Comparison of ENCODE assay signal across 17 cellular contexts in genomic region chr11:68652683-68653156, GRCh38. TPM values are rescaled to one million over a fixed set of nuclear protein-coding genes. Genes with fewer than 3 reads are reported as not detected.
"Had no signal": no experiment of that assay in that cellular context is flagged by ENCODE, and none has a peak within 500 bp of the region (broad histone marks: within the 10 kb centered on the region; RNA-seq: fewer than 3 reads in every experiment).

No MANE protein-coding gene starts in this region.

- FAIRE-seq: frontal cortex, pancreas, urothelium cell line had no signal

- H3K4me3 Mint-ChIP-seq: activated naive CD8-positive, alpha-beta T cell treated with anti-CD3 and anti-CD28 coated beads, Interleukin-2, amount 50 U/mL, for 24 hours; activated T-helper 17 cell treated with anti-CD3 and anti-CD28 coated beads, Interleukin-2, amount 50 U/mL, for 72 hours had no signal

- H3K4me1 ChIP-seq: lower lobe of right lung, pancreas, thyroid gland had no signal

- H3K27me3 ChIP-seq: pancreas, thyroid gland had no signal

- ATAC-seq: activated naive CD8-positive, alpha-beta T cell treated with anti-CD3 and anti-CD28 coated beads, Interleukin-2, amount 50 U/mL, for 24 hours; activated T-helper 17 cell treated with anti-CD3 and anti-CD28 coated beads, Interleukin-2, amount 50 U/mL, for 72 hours; left colon; lower lobe of right lung; pancreas had no signal

- H3K9me3 Mint-ChIP-seq: activated naive CD8-positive, alpha-beta T cell treated with anti-CD3 and anti-CD28 coated beads, Interleukin-2, amount 50 U/mL, for 24 hours; activated T-helper 17 cell treated with anti-CD3 and anti-CD28 coated beads, Interleukin-2, amount 50 U/mL, for 72 hours had no signal

- H3K27ac ChIP-seq: epithelial cell of prostate, heart right ventricle, lower lobe of right lung, pancreas, thyroid gland had no signal

- H3K9me3 ChIP-seq: lower lobe of right lung, pancreas, thyroid gland had no signal

- H3K27ac Mint-ChIP-seq: activated naive CD8-positive, alpha-beta T cell treated with anti-CD3 and anti-CD28 coated beads, Interleukin-2, amount 50 U/mL, for 24 hours; activated T-helper 17 cell treated with anti-CD3 and anti-CD28 coated beads, Interleukin-2, amount 50 U/mL, for 72 hours had no signal

- DNase-seq: activated CD4-positive, alpha-beta T cell treated with anti-CD3 and anti-CD28 coated beads, Interleukin-2, amount 50 U/mL, for 4 hours; activated CD4-positive, CD25-positive, alpha-beta regulatory T cell treated with anti-CD3 and anti-CD28 coated beads, Interleukin-2, amount 50 U/mL, for 72 hours; activated naive CD4-positive, alpha-beta T cell treated with Interleukin-2 at 50 U/mL for 16 hours; activated naive CD8-positive, alpha-beta T cell treated with anti-CD3 and anti-CD28 coated beads, Interleukin-2, amount 50 U/mL, for 24 hours; activated T-cell treated with anti-CD3 and anti-CD28 coated beads for 4 hours; aorta; heart right ventricle; left colon; lower lobe of right lung; pancreas; stimulated activated CD4-positive, alpha-beta T cell treated with anti-CD3 and anti-CD28 coated beads, Interleukin-12 subunit alpha, Interleukin-12 subunit beta, amount 100 ng/mL, for 4 hours; stimulated activated CD4-positive, alpha-beta T cell treated with anti-CD3 and anti-CD28 coated beads, Interleukin-2, amount 100 ng/mL, for 24 hours; thyroid gland had no signal

- H3K4me3 ChIP-seq: heart right ventricle, lower lobe of right lung, pancreas, thyroid gland had no signal

- H3K4me1 Mint-ChIP-seq: activated naive CD8-positive, alpha-beta T cell treated with anti-CD3 and anti-CD28 coated beads, Interleukin-2, amount 50 U/mL, for 24 hours; activated T-helper 17 cell treated with anti-CD3 and anti-CD28 coated beads, Interleukin-2, amount 50 U/mL, for 72 hours had no signal

- H3K36me3 ChIP-seq: heart right ventricle, lower lobe of right lung, pancreas, thyroid gland had no signal

RNA-seq across cellular contexts. Expression of gene GAL, which starts 31.6 kb away (rescaled TPM):
- total RNA-seq: aorta, frontal cortex, lower lobe of right lung had no signal
